21 cellular contexts compared by ENCODE assay signal in the genomic region with DNA sequence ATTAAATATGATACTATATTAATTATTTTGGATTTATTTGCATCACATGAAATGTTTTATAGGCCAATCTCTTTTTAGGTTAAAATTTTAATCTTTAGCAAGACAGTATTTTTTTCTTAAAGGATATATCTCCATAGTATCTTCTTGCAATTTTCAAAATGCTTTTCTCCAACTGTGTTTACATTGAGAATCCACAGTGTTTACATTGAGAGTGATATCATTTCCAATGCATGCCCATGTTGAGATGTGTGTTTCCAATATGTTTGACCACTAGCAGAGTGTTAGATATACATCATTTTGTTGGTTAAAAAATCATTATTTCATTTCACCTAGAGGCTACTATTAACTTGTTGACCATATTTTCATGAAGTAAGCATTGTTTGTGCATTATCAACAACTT. TPM values are rescaled to one million over a fixed set of nuclear protein-coding genes. Genes with fewer than 3 reads are reported as not detected.
DNase-seq lines count a peak whose midpoint lies in the region; ATAC-seq, FAIRE-seq and TF ChIP-seq lines count a peak whose summit lies in the region.
"Had no signal": no experiment of that assay in that cellular context is flagged by ENCODE, and none has a peak within 500 bp of the region (broad histone marks: within the 10 kb centered on the region; RNA-seq: fewer than 3 reads in every experiment).

No MANE protein-coding gene starts in this region.

- H3K4me1 ChIP-seq in A549 (peaks cover 26% of the 10 kb centered on the region), HAP-1 (no peaks in the 10 kb centered on the region), tibial artery (no peaks in the 10 kb centered on the region)

- no peaks in the 10 kb centered on the region for H3K27me3 Mint-ChIP-seq in osteocyte (ENCODE audit: unreplicated experiment)

- intact Hi-C loops in tibial artery (cut with DNase I; ENCODE audit: low total_unique reads) = no loop called here

- H3K4me2 ChIP-seq in A549 = peak overlapping the region; percentile 10; the same call in 2 of the 3 replicates

- H3K9me3 ChIP-seq in A549 = no peaks in the 10 kb centered on the region
- H3K9me3 ChIP-seq in HAP-1 = no peaks in the 10 kb centered on the region
- no peaks in the 10 kb centered on the region for H3K9me3 ChIP-seq in tibial artery

- TF ChIP-seq EP300 in A549 (IDR thresholded peaks at IDR 0.05) = no peak

- peaks cover 5% of the 10 kb centered on the region for H3K9me3 Mint-ChIP-seq in osteocyte (ENCODE audit: unreplicated experiment)
- H3K9me3 Mint-ChIP-seq: CD4-positive, alpha-beta T cell had no signal

- TF ChIP-seq CTCF in A549 (IDR thresholded peaks at IDR 0.05) = no peak
- no peak for TF ChIP-seq CTCF in fibroblast of villous mesenchyme (IDR thresholded peaks at IDR 0.05; ENCODE audit: insufficient read depth, low read depth, low read length)
- TF ChIP-seq CTCF in osteocyte (IDR thresholded peaks at IDR 0.05) = no peak
- TF ChIP-seq CTCF in tibial artery (IDR thresholded peaks at IDR 0.05) = no peak

- peak overlapping the region; percentile 32 for H3K27ac Mint-ChIP-seq in osteocyte (ENCODE audit: unreplicated experiment)
- H3K27ac Mint-ChIP-seq: B cell; CD4-positive, alpha-beta T cell; IgD-negative memory B cell had no signal

- no peak for ATAC-seq in A549

- no peak for TF ChIP-seq RAD21 in A549 (conservative IDR thresholded peaks at IDR 0.05 in 1 of 2, IDR thresholded peaks at IDR 0.05 in 1 of 2)

- CTCF ChIA-PET in A549 (lab: Yijun Ruan, JAX) = no interaction called here

- H3K27ac ChIP-seq in A549 (no peak overlapping the region), tibial artery (no peak overlapping the region)
- H3K27ac ChIP-seq: GM23248 had no signal

- no peak for TF ChIP-seq POLR2A in A549 (IDR thresholded peaks at IDR 0.05; ENCODE audit: low read length)

- no peak for DNase-seq in A549 (ENCODE audit: low read depth in 1 of 2, low spot score in 1 of 2)
- DNase-seq in HCEC 1CT = peak; percentile 60
- peak; percentile 81 for DNase-seq in fibroblast of villous mesenchyme (ENCODE audit: low read depth)
- DNase-seq in osteocyte (ENCODE audit: extremely low spot score, unreplicated experiment) = no peak
- DNase-seq in HAP-1 (ENCODE audit: low spot score in 2 of 2) = no peak
- DNase-seq in ACHN = no peak
- no peak for DNase-seq in tibial artery
- DNase-seq: 8988T; C1 segment of cervical spinal cord; Calu3; CD4-positive, alpha-beta T cell; DMS 273 treated with DMSO at 0.1 percent for 48 hours; DMS79 treated with DMSO at 0.1 percent for 48 hours; EL; GDM1; KG1 had no signal

- no peak overlapping the region for H3K4me3 Mint-ChIP-seq in osteocyte (ENCODE audit: unreplicated experiment)
- H3K4me3 Mint-ChIP-seq: B cell; CD4-positive, alpha-beta T cell; IgD-negative memory B cell had no signal

- POLR2A ChIA-PET in A549 (lab: Yijun Ruan, JAX) = no interaction called here

- H3K27me3 ChIP-seq in HAP-1 (ENCODE audit: low read depth) = 0 out of 2 replicates have a peak, but pooled peaks cover 3% of the 10 kb centered on the region
- H3K27me3 ChIP-seq in tibial artery = no peaks in the 10 kb centered on the region

- FAIRE-seq in A549 (lab: Jason Lieb, UNC) = no peak
- FAIRE-seq: H54 had no signal

- peaks cover 27% of the 10 kb centered on the region for H3K4me1 Mint-ChIP-seq in osteocyte (ENCODE audit: unreplicated experiment)
- H3K4me1 Mint-ChIP-seq: B cell had no signal

- H3K4me3 ChIP-seq in A549 (no peak overlapping the region), fibroblast of villous mesenchyme (ENCODE audit: low read depth, low read length) (no peak overlapping the region), HAP-1 (no peak overlapping the region), tibial artery (no peak overlapping the region)
- H3K4me3 ChIP-seq: GM23248 had no signal

- in situ Hi-C loops in HAP-1 (cut with MboI; ENCODE audit: low sequenced_read_pairs) (no loop called here), ACHN (cut with HindIII; ENCODE audit: low pct_ligation_motif_present, low pct_unique_long_range_greater_than_20kb, low sequenced_read_pairs) (no loop called here)

- H3K36me3 Mint-ChIP-seq in osteocyte (ENCODE audit: unreplicated experiment) = peaks cover 35% of the 10 kb centered on the region

- H3K36me3 ChIP-seq in HAP-1 (replicated peaks) = no peaks in the 10 kb centered on the region
- peaks cover 5 to 28% (median 6%) of the 10 kb centered on the region in 3 donors for H3K36me3 ChIP-seq in tibial artery

TF ChIP-seq in A549, 52 proteins besides CTCF, POLR2A, EP300 and RAD21:
- TF ChIP-seq SMC3 (IDR thresholded peaks at IDR 0.05) (no peak), NR3C1 (IDR thresholded peaks at IDR 0.05) (no peak), ZFP36 (IDR thresholded peaks at IDR 0.05; ENCODE audit: borderline replicate concordance, partially characterized antibody) (no peak), HOXA7 (CRISPR knock-in tag; IDR thresholded peaks at IDR 0.05) (no peak), CHD2 (IDR thresholded peaks at IDR 0.05; ENCODE audit: low read length, partially characterized antibody) (no peak), KDM5A (IDR thresholded peaks at IDR 0.05) (no peak), KDM1A (IDR thresholded peaks at IDR 0.05; ENCODE audit: low read depth) (no peak)
- TF ChIP-seq, protein P1, sequence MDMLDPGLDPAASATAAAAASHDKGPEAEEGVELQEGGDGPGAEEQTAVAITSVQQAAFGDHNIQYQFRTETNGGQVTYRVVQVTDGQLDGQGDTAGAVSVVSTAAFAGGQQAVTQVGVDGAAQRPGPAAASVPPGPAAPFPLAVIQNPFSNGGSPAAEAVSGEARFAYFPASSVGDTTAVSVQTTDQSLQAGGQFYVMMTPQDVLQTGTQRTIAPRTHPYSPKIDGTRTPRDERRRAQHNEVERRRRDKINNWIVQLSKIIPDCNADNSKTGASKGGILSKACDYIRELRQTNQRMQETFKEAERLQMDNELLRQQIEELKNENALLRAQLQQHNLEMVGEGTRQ (IDR thresholded peaks at IDR 0.05) = no peak
- TF ChIP-seq, protein P2, sequence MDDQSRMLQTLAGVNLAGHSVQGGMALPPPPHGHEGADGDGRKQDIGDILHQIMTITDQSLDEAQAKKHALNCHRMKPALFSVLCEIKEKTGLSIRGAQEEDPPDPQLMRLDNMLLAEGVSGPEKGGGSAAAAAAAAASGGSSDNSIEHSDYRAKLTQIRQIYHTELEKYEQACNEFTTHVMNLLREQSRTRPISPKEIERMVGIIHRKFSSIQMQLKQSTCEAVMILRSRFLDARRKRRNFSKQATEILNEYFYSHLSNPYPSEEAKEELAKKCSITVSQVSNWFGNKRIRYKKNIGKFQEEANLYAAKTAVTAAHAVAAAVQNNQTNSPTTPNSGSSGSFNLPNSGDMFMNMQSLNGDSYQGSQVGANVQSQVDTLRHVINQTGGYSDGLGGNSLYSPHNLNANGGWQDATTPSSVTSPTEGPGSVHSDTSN (IDR thresholded peaks at IDR 0.05) = no peak
- TF ChIP-seq, protein P3, sequence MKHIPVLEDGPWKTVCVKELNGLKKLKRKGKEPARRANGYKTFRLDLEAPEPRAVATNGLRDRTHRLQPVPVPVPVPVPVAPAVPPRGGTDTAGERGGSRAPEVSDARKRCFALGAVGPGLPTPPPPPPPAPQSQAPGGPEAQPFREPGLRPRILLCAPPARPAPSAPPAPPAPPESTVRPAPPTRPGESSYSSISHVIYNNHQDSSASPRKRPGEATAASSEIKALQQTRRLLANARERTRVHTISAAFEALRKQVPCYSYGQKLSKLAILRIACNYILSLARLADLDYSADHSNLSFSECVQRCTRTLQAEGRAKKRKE (CRISPR knock-in tag; IDR thresholded peaks at IDR 0.05; ENCODE audit: low read depth) = no peak

RNA-seq across cellular contexts. Expression of a gene that starts 17.3 kb away (rescaled TPM):
- polyA plus RNA-seq in A549 (2011; rRNA removed) (42.0 and 47.8 TPM in 2 replicates), A549 (2017; fragmentation: RNase III; extraction: RNeasy Plus Mini Kit Qiagen cat#74134 plus additional on column Dnase treatment) (20.1 to 26.0 TPM (median 21.1 TPM) in 3 replicates)
- 1.9 and 2.5 TPM in 2 replicates for polyA plus RNA-seq in A549 (2012; cell fraction: cytosol; rRNA removed)
- 11.0 and 11.6 TPM in 2 replicates for polyA plus RNA-seq in A549 (2012; cell fraction: nucleus; rRNA removed)
- polyA minus RNA-seq in A549 (2011; rRNA and poly(A)+ RNA removed) = 104 and 116 TPM in 2 replicates
- total RNA-seq in fibroblast of villous mesenchyme (490 and 730 TPM in 2 replicates), osteocyte (67.0 and 67.5 TPM in 2 replicates)
- total RNA-seq: B cell, HT-29 had no signal

Comparison
In these comparisons a context has a peak if more than half of its experiments do, and no peak if none do; other contexts are left out.
1. DNase-seq: peak in HCEC 1CT (single experiment) and fibroblast of villous mesenchyme (single experiment); none in A549 (0 of 2), osteocyte (single experiment), HAP-1 (0 of 2), ACHN (single experiment) and tibial artery (0 of 2).